ENCODE assay signal across 13 cellular contexts in genomic region chr9:94908583-94909249, GRCh38.
DNase-seq lines count a peak whose midpoint lies in the region; ATAC-seq and TF ChIP-seq lines count a peak whose summit lies in the region.
"Had no signal": no experiment of that assay in that cellular context is flagged by ENCODE, and none has a peak within 500 bp of the region (broad histone marks: within the 10 kb centered on the region; RNA-seq: fewer than 3 reads in every experiment).

No MANE protein-coding gene starts in this region.

- H3K36me3 Mint-ChIP-seq in chondrocyte (ENCODE audit: low read depth), result no peaks in the 10 kb centered on the region
- no peaks in the 10 kb centered on the region for H3K36me3 Mint-ChIP-seq in GM23338 (ENCODE audit: low read depth)

- H3K9me3 Mint-ChIP-seq in chondrocyte (ENCODE audit: low read depth) (peaks cover 4% of the 10 kb centered on the region), GM23338 (no peaks in the 10 kb centered on the region)
- H3K9me3 Mint-ChIP-seq: naive B cell had no signal

- no peak for TF ChIP-seq POLR2A in thyroid gland (IDR thresholded peaks at IDR 0.05)

- peaks cover 7 to 11% of the 10 kb centered on the region in 2 donors for H3K4me1 ChIP-seq in lung (ENCODE audit: control insufficient read depth in 2 of 2, insufficient read depth in 2 of 2, low read length in 2 of 2)
- H3K4me1 ChIP-seq in GM23338 (ENCODE audit: insufficient read depth), result peaks cover 23% of the 10 kb centered on the region
- peaks cover 0 to 17% of the 10 kb centered on the region in 2 donors for H3K4me1 ChIP-seq in thyroid gland

- no peaks in the 10 kb centered on the region for H3K79me2 ChIP-seq in GM23338 (replicated peaks; ENCODE audit: insufficient read depth)

- no peaks in the 10 kb centered on the region for H3F3A ChIP-seq in GM23338 (replicated peaks; ENCODE audit: low read depth)

- H3K4me2 ChIP-seq in GM23338, result no peak overlapping the region

- no peak overlapping the region for H3K4me3 Mint-ChIP-seq in chondrocyte (ENCODE audit: unreplicated experiment)
- H3K4me3 Mint-ChIP-seq in GM23338, result no peak overlapping the region
- H3K4me3 Mint-ChIP-seq: naive B cell had no signal

- peak overlapping the region; percentile 98 for H3K27ac Mint-ChIP-seq in chondrocyte (ENCODE audit: unreplicated experiment)
- no peak overlapping the region for H3K27ac Mint-ChIP-seq in GM23338

- H3K4me1 Mint-ChIP-seq in chondrocyte (ENCODE audit: low read depth) (peaks cover 87% of the 10 kb centered on the region), GM23338 (peaks cover 59% of the 10 kb centered on the region)
- H3K4me1 Mint-ChIP-seq: naive B cell had no signal

- ATAC-seq in lung (ENCODE audit: insufficient read depth, low FRiP score) (peak; percentile 56), GM23338 (no peak), GM21619 (IDR thresholded peaks at IDR 0.05; ENCODE audit: unreplicated experiment) (no peak)
- ATAC-seq: HepG2 had no signal

- no peak for TF ChIP-seq CTCF in chondrocyte (IDR thresholded peaks at IDR 0.05)
- TF ChIP-seq CTCF in lung (IDR thresholded peaks at IDR 0.05; ENCODE audit: control extremely low read depth, extremely low read depth), result no peak
- no peak for TF ChIP-seq CTCF in GM23338 (conservative IDR thresholded peaks at IDR 0.05; ENCODE audit: low read depth in 2 of 2)
- TF ChIP-seq CTCF in thyroid gland (IDR thresholded peaks at IDR 0.05), result no peak

- H3K27ac ChIP-seq in lung (ENCODE audit: low read depth in 1 of 2, low read length in 1 of 2) (peak overlapping the region in 1 of 2 donors; percentile 88), GM23338 (ENCODE audit: low read depth) (no peak overlapping the region), thyroid gland (no peak overlapping the region)
- H3K27ac ChIP-seq: GM23248 had no signal

- H3K27me3 ChIP-seq in lung (ENCODE audit: control insufficient read depth, insufficient read depth) (no peaks in the 10 kb centered on the region), GM23338 (ENCODE audit: insufficient read depth) (no peaks in the 10 kb centered on the region), thyroid gland (no peaks in the 10 kb centered on the region)

- no peak overlapping the region for H3K4me3 ChIP-seq in lung
- no peak overlapping the region for H3K4me3 ChIP-seq in GM23338
- H3K4me3 ChIP-seq in thyroid gland (replicated peaks in 1 of 3), result no peak overlapping the region
- H3K4me3 ChIP-seq: GM23248 had no signal

- H4K20me1 ChIP-seq in GM23338 (replicated peaks; ENCODE audit: insufficient read depth), result no peaks in the 10 kb centered on the region

- no peak overlapping the region for H2AFZ ChIP-seq in GM23338
- H2AFZ ChIP-seq: GM23248 had no signal

- WGBS in lung, 2 donors, result 68 to 78% methylated on average over 9 of the region's 9 CpGs
- WGBS in thyroid gland, 2 donors, result 82 to 85% methylated on average over 9 of the region's 9 CpGs

- H3K36me3 ChIP-seq in lung (ENCODE audit: control insufficient read depth in 2 of 2, insufficient read depth in 2 of 2, low read length in 2 of 2) (no peaks in the 10 kb centered on the region), GM23338 (ENCODE audit: insufficient read depth) (no peaks in the 10 kb centered on the region), thyroid gland (no peaks in the 10 kb centered on the region)

- H3K9me2 ChIP-seq in GM23338 (ENCODE audit: insufficient read depth), result no peaks in the 10 kb centered on the region

- intact Hi-C loops in thyroid gland (cut with DNase I), result no loop called here

- H3K9me3 ChIP-seq in lung (ENCODE audit: control insufficient read depth in 2 of 2, insufficient read depth in 1 of 2, low read length in 1 of 2) (no peaks in the 10 kb centered on the region), thyroid gland (no peaks in the 10 kb centered on the region)

- H3K27me3 Mint-ChIP-seq in chondrocyte (ENCODE audit: low read depth) (no peaks in the 10 kb centered on the region), GM23338 (ENCODE audit: insufficient read depth, low read depth, poor library complexity) (peaks cover 10% of the 10 kb centered on the region)
- H3K27me3 Mint-ChIP-seq: naive B cell had no signal

- peak; percentile 25 for DNase-seq in NCI-H748 treated with DMSO at 0.1 percent for 48 hours (lab: John Stamatoyannopoulos, UW)
- DNase-seq in chondrocyte (ENCODE audit: low spot score), result no peak
- DNase-seq in lung (ENCODE audit: low spot score), result peak; percentile 69
- DNase-seq in superior temporal gyrus (ENCODE audit: extremely low spot score), result peak; percentile 43
- DNase-seq in GM23338 (ENCODE audit: low spot score), result no peak
- DNase-seq in effector CD4-positive, alpha-beta T cell, result no peak
- no peak for DNase-seq in thyroid gland
- DNase-seq: activated naive CD4-positive, alpha-beta T cell treated with anti-CD3 and anti-CD28 coated beads, Interleukin-2, amount 50 U/mL, for 16 hours; GM23248; naive B cell; NCI-H187 treated with DMSO at 0.1 percent for 48 hours had no signal

TF ChIP-seq in GM23338, 12 proteins besides CTCF, POLR2A, EP300 and RAD21:
- TF ChIP-seq ZNF114 (CRISPR knock-in tag; IDR thresholded peaks at IDR 0.05), result no peak
- TF ChIP-seq ZNF331 (CRISPR knock-in tag; IDR thresholded peaks at IDR 0.05; ENCODE audit: low read depth), result no peak
- TF ChIP-seq POLR2AphosphoS5 (IDR thresholded peaks at IDR 0.05; ENCODE audit: low read depth), result no peak
- TF ChIP-seq EZH2 (IDR thresholded peaks at IDR 0.05; ENCODE audit: low read depth, unreplicated experiment), result no peak
- TF ChIP-seq, protein P1, sequence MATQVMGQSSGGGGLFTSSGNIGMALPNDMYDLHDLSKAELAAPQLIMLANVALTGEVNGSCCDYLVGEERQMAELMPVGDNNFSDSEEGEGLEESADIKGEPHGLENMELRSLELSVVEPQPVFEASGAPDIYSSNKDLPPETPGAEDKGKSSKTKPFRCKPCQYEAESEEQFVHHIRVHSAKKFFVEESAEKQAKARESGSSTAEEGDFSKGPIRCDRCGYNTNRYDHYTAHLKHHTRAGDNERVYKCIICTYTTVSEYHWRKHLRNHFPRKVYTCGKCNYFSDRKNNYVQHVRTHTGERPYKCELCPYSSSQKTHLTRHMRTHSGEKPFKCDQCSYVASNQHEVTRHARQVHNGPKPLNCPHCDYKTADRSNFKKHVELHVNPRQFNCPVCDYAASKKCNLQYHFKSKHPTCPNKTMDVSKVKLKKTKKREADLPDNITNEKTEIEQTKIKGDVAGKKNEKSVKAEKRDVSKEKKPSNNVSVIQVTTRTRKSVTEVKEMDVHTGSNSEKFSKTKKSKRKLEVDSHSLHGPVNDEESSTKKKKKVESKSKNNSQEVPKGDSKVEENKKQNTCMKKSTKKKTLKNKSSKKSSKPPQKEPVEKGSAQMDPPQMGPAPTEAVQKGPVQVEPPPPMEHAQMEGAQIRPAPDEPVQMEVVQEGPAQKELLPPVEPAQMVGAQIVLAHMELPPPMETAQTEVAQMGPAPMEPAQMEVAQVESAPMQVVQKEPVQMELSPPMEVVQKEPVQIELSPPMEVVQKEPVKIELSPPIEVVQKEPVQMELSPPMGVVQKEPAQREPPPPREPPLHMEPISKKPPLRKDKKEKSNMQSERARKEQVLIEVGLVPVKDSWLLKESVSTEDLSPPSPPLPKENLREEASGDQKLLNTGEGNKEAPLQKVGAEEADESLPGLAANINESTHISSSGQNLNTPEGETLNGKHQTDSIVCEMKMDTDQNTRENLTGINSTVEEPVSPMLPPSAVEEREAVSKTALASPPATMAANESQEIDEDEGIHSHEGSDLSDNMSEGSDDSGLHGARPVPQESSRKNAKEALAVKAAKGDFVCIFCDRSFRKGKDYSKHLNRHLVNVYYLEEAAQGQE (IDR thresholded peaks at IDR 0.05; ENCODE audit: unreplicated experiment), result no peak
- TF ChIP-seq CREB1 (CRISPR knock-in tag; IDR thresholded peaks at IDR 0.05; ENCODE audit: low read depth), result no peak
- no peak for TF ChIP-seq STAT1 (IDR thresholded peaks at IDR 0.05; ENCODE audit: unreplicated experiment)

Comparison
In these comparisons a context has a peak if more than half of its experiments do, and no peak if none do; other contexts are left out.
1. DNase-seq: peak in NCI-H748 treated with DMSO at 0.1 percent for 48 hours (single experiment), lung (single experiment) and superior temporal gyrus (single experiment); none in chondrocyte (single experiment), GM23338 (single experiment), effector CD4-positive, alpha-beta T cell (single experiment) and thyroid gland (0 of 2).